ENCODE assay signal across 2 cellular contexts in genomic region chr4:80195441-80196139, GRCh38.
TF ChIP-seq lines count a peak whose summit lies in the region.

No MANE protein-coding gene starts in this region.

TF ChIP-seq in SK-N-SH, 30 proteins besides CTCF, POLR2A, EP300 and RAD21 (continued from another document):
- no peak for TF ChIP-seq TAF1 (IDR thresholded peaks at IDR 0.05; ENCODE audit: borderline replicate concordance, low read depth, low read length)
- TF ChIP-seq FOXM1 (IDR thresholded peaks at IDR 0.05; ENCODE audit: low read depth): no peak
- no peak for TF ChIP-seq USF2 (IDR thresholded peaks at IDR 0.05; ENCODE audit: borderline replicate concordance, low read depth, low read length)
- TF ChIP-seq RCOR1 (IDR thresholded peaks at IDR 0.05; ENCODE audit: low read length): no peak
- no peak for TF ChIP-seq ZBTB33 (IDR thresholded peaks at IDR 0.05; ENCODE audit: borderline replicate concordance, low read depth)
- TF ChIP-seq PBX3 (IDR thresholded peaks at IDR 0.05): no peak
- no peak for TF ChIP-seq EZH2phosphoT487 (IDR thresholded peaks at IDR 0.05; ENCODE audit: borderline replicate concordance, low read depth)
- no peak for TF ChIP-seq JUND (IDR thresholded peaks at IDR 0.05)

TF ChIP-seq in SK-N-SH treated with all-trans-retinoic acid at 6 μM for 48 hours, 23 proteins besides CTCF, POLR2A, EP300 and RAD21 (continued from another document):
- no peak for TF ChIP-seq PATZ1 (CRISPR knock-in tag; IDR thresholded peaks at IDR 0.05; ENCODE audit: borderline replicate concordance)
- TF ChIP-seq ZNF565 (CRISPR knock-in tag; conservative IDR thresholded peaks at IDR 0.05; ENCODE audit: low read depth): no peak
- TF ChIP-seq ZFP3 (CRISPR knock-in tag; IDR thresholded peaks at IDR 0.05): no peak
- TF ChIP-seq SNAI2 (CRISPR knock-in tag; IDR thresholded peaks at IDR 0.05): no peak
- TF ChIP-seq ARNTL (CRISPR knock-in tag; IDR thresholded peaks at IDR 0.05; ENCODE audit: borderline replicate concordance, low read depth): no peak
- no peak for TF ChIP-seq ISL1 (CRISPR knock-in tag; IDR thresholded peaks at IDR 0.05)
